ENCODE assay signal across 1 cellular context in the genomic region with DNA sequence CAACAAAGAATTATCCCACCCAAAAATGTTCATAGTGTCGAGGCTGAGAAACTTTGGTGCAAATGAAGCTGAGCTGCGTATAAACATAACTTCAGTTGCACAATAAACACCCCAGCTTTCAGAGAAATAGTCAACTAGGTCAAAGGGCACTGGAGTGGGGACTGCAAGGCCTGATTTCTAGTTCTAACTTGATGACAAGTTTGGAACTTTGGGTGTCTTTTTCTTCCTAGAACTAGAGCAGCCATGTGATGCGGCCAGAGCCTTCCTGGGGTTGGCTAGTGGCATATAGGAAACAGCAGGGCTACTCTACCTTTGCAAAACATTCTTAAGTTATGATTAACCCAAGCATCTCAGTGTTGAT.
A peak's percentile ranks its signal among the peaks of the same experiment; 100 is the strongest.
TF ChIP-seq lines count a peak whose summit lies in the region.

No MANE protein-coding gene starts in this region.

TF ChIP-seq in K562, 482 proteins besides CTCF, POLR2A, EP300 and RAD21 (continued from another document):
- TF ChIP-seq, protein P1, sequence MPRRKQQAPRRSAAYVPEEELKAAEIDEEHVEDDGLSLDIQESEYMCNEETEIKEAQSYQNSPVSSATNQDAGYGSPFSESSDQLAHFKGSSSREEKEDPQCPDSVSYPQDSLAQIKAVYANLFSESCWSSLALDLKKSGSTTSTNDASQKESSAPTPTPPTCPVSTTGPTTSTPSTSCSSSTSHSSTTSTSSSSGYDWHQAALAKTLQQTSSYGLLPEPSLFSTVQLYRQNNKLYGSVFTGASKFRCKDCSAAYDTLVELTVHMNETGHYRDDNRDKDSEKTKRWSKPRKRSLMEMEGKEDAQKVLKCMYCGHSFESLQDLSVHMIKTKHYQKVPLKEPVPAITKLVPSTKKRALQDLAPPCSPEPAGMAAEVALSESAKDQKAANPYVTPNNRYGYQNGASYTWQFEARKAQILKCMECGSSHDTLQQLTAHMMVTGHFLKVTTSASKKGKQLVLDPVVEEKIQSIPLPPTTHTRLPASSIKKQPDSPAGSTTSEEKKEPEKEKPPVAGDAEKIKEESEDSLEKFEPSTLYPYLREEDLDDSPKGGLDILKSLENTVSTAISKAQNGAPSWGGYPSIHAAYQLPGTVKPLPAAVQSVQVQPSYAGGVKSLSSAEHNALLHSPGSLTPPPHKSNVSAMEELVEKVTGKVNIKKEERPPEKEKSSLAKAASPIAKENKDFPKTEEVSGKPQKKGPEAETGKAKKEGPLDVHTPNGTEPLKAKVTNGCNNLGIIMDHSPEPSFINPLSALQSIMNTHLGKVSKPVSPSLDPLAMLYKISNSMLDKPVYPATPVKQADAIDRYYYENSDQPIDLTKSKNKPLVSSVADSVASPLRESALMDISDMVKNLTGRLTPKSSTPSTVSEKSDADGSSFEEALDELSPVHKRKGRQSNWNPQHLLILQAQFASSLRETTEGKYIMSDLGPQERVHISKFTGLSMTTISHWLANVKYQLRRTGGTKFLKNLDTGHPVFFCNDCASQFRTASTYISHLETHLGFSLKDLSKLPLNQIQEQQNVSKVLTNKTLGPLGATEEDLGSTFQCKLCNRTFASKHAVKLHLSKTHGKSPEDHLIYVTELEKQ (CRISPR knock-in tag; IDR thresholded peaks at IDR 0.05), result 0 out of 2 replicates have a peak, but pooled peaks have one; percentile 25
- no peak for TF ChIP-seq CEBPG (CRISPR knock-in tag; IDR thresholded peaks at IDR 0.05)
- peak in 1 of 2 experiments; percentile 38; a peak in 1 of 4 replicates for TF ChIP-seq CEBPG (tag; conservative IDR thresholded peaks at IDR 0.05 in 1 of 2, IDR thresholded peaks at IDR 0.05 in 1 of 2)
- TF ChIP-seq NR2C2 (CRISPR knock-in tag; IDR thresholded peaks at IDR 0.05), result no peak
- TF ChIP-seq NR2C2 (tag; IDR thresholded peaks at IDR 0.05), result peak; percentile 76
